In the genomic region with DNA sequence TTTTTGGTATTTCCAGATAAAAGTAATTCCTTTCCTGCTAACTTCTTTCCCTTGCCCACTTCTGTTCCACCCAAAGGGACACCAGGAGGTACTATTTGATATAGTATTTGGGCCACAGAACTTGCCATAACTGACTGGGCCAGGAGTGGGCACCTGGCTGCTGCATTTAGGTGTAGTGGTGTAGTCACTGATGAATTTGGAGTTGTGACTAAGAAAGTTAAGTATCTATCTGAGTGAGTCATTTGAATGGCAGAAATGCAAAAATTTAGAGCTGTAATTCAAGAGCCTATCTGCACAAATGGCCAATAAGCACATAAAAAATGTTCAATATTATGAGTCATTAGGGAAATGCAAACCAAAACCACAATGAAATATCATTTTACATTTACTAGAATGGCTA, we compare ENCODE assay signal across 19 cellular contexts. TPM values are rescaled to one million over a fixed set of nuclear protein-coding genes. Genes with fewer than 3 reads are reported as not detected.
DNase-seq lines count a peak whose midpoint lies in the region; ATAC-seq and TF ChIP-seq lines count a peak whose summit lies in the region.
"Had no signal": no experiment of that assay in that cellular context is flagged by ENCODE, and none has a peak within 500 bp of the region (broad histone marks: within the 10 kb centered on the region; RNA-seq: fewer than 3 reads in every experiment).

No MANE protein-coding gene starts in this region.

- peak; percentile 32 for DNase-seq in AG08396 (ENCODE audit: low spot score)
- DNase-seq in HFFc6: peak; percentile 46
- peak; percentile 24 for DNase-seq in amniotic stem cell (lab: John Stamatoyannopoulos, UW)
- DNase-seq in foreskin keratinocyte: peak; percentile 70 to 87
- no peak for DNase-seq in natural killer cell
- DNase-seq in NCI-H510A (lab: John Stamatoyannopoulos, UW): no peak
- DNase-seq in cerebellar cortex (ENCODE audit: low spot score): no peak
- DNase-seq: activated gamma-delta T cell; effector CD8-positive, alpha-beta T cell; NCI-H1436 treated with DMSO at 0.1 percent for 48 hours; NCI-H524 treated with DMSO at 0.1 percent for 48 hours; sigmoid colon; trophoblast cell had no signal

- H3K4me3 Mint-ChIP-seq in HFFc6: no peak overlapping the region
- H3K4me3 Mint-ChIP-seq in natural killer cell: no peak overlapping the region
- H3K4me3 Mint-ChIP-seq: mesothelial cell of epicardium had no signal

- H3K9me3 Mint-ChIP-seq in HFFc6 (no peaks in the 10 kb centered on the region), natural killer cell (peaks cover 0 to 4% of the 10 kb centered on the region in 2 donors)

- no peaks in the 10 kb centered on the region for H3K27me3 ChIP-seq in foreskin keratinocyte
- H3K27me3 ChIP-seq: sigmoid colon had no signal

- intact Hi-C loops in natural killer cell (cut with micrococcal nuclease): no loop called here

- H3K27me3 Mint-ChIP-seq in HFFc6 (ENCODE audit: insufficient read depth) (peaks cover 2% of the 10 kb centered on the region), natural killer cell (ENCODE audit: low read depth in 2 of 2) (peaks cover 0 to 9% of the 10 kb centered on the region in 2 donors)

- ATAC-seq in foreskin keratinocyte (peak; percentile 94), natural killer cell (no peak), GM18520 (IDR thresholded peaks at IDR 0.05; ENCODE audit: unreplicated experiment) (no peak)

- H3K36me3 Mint-ChIP-seq in HFFc6 (ENCODE audit: low read depth) (no peaks in the 10 kb centered on the region), natural killer cell (no peaks in the 10 kb centered on the region)
- H3K36me3 Mint-ChIP-seq: mesothelial cell of epicardium had no signal

- H3K27ac Mint-ChIP-seq in HFFc6 (no peak overlapping the region), natural killer cell (no peak overlapping the region)
- H3K27ac Mint-ChIP-seq: mesothelial cell of epicardium had no signal

- H3K4me1 Mint-ChIP-seq in HFFc6 (ENCODE audit: low read depth) (peaks cover 16% of the 10 kb centered on the region), natural killer cell (no peaks in the 10 kb centered on the region)
- H3K4me1 Mint-ChIP-seq: mesothelial cell of epicardium had no signal

- H3K27ac ChIP-seq in foreskin keratinocyte: no peak overlapping the region
- H3K27ac ChIP-seq: C4-2B, KMS-11, sigmoid colon had no signal

- TF ChIP-seq CTCF in HFFc6 (IDR thresholded peaks at IDR 0.05) (no peak), foreskin keratinocyte (conservative IDR thresholded peaks at IDR 0.05) (peak; percentile 53), natural killer cell (IDR thresholded peaks at IDR 0.05) (no peak)

- H3K4me1 ChIP-seq in foreskin keratinocyte: no peaks in the 10 kb centered on the region
- H3K4me1 ChIP-seq: HAP-1, sigmoid colon had no signal

RNA-seq across cellular contexts. Expression of gene GLYATL2, which starts 14.8 kb away (rescaled TPM):
- under 1 TPM in 4 of 6 experiments, not detected in 2; 0.12 to 0.75 (median 0.36) TPM for total RNA-seq in HFFc6 (2021; fragmentation: NEBNext Ultra II Directional; extraction: Animal tissue kit (Norgen Biotek cat#: 25700))
- total RNA-seq in foreskin keratinocyte (0.28 TPM in 1 of 2 replicates, not detected in the other), natural killer cell (not detected)
- polyA plus RNA-seq in foreskin keratinocyte: 0.18 and 0.22 TPM in 2 replicates
- total RNA-seq: activated CD8-positive, alpha-beta memory T cell treated with anti-CD3 and anti-CD28 coated beads for 36 hours; mesothelial cell of epicardium; sigmoid colon had no signal

Comparison
In these comparisons a context has a peak if more than half of its experiments do, and no peak if none do; other contexts are left out.
1. DNase-seq: peak in AG08396 (single experiment), HFFc6 (single experiment), amniotic stem cell (single experiment) and foreskin keratinocyte (2 of 2); none in natural killer cell (single experiment), NCI-H510A (single experiment) and cerebellar cortex (single experiment).